In the genomic region with DNA sequence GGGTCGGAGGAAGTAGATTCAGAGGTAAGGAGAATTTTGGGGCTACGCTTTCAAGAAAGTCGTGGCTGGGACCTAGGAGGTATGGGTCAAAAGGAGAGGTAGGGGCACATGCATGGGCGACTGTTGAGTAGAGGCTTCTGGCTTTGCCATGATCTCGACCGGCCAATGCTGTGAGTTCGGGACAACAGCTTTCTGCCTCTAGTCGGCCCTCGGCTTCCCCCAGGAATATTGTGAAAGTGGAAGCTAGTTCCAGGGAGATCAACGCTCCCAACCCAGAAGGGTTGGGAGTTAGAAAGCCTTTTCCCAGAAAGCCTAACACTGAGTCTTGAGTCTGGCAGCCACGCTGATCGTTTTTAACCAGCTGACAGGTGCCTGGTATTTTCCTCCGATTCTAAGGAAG, we compare ENCODE assay signal across 3 cellular contexts.
"Had no signal": no experiment of that assay in that cellular context is flagged by ENCODE, and none has a peak within 500 bp of the region (broad histone marks: within the 10 kb centered on the region; RNA-seq: fewer than 3 reads in every experiment).

No MANE protein-coding gene starts in this region.

- DNase-seq: GDM1, GF-D8 had no signal

- ATAC-seq: GM12878 had no signal

- H3K4me3 ChIP-seq: GM12878 had no signal
